In genomic region chr1:226708967-226709396, GRCh38 we compare ENCODE assay signal across 8 cellular contexts. TPM values are rescaled to one million over a fixed set of nuclear protein-coding genes. Genes with fewer than 3 reads are reported as not detected.
A peak's percentile ranks its signal among the peaks of the same experiment; 100 is the strongest.
DNase-seq lines count a peak whose midpoint lies in the region; ATAC-seq and TF ChIP-seq lines count a peak whose summit lies in the region.

No MANE protein-coding gene starts in this region.

- peak overlapping the region; percentile 58 for H3K4me3 Mint-ChIP-seq in activated naive CD8-positive, alpha-beta T cell treated with anti-CD3 and anti-CD28 coated beads, Interleukin-2, amount 50 U/mL, for 24 hours

- no peak overlapping the region for H3K4me3 ChIP-seq in heart right ventricle
- H3K4me3 ChIP-seq in muscle layer of duodenum (ENCODE audit: low read depth in 1 of 2, low read length in 2 of 2): peak overlapping the region in 1 of 2 donors; percentile 0
- H3K4me3 ChIP-seq in vagina: no peak overlapping the region

- peaks cover 97% of the 10 kb centered on the region for H3K4me1 Mint-ChIP-seq in activated naive CD8-positive, alpha-beta T cell treated with anti-CD3 and anti-CD28 coated beads, Interleukin-2, amount 50 U/mL, for 24 hours

- H3K27me3 Mint-ChIP-seq in activated naive CD8-positive, alpha-beta T cell treated with anti-CD3 and anti-CD28 coated beads, Interleukin-2, amount 50 U/mL, for 24 hours: no peaks in the 10 kb centered on the region

- TF ChIP-seq CTCF in heart right ventricle (IDR thresholded peaks at IDR 0.05) (no peak), vagina (IDR thresholded peaks at IDR 0.05) (no peak)

- H3K9me3 Mint-ChIP-seq in activated naive CD8-positive, alpha-beta T cell treated with anti-CD3 and anti-CD28 coated beads, Interleukin-2, amount 50 U/mL, for 24 hours: no peaks in the 10 kb centered on the region

- intact Hi-C loops in heart right ventricle (cut with DNase I) (loop anchor here in 2 of 10 donors (10.0 kb wide), 1 partner anchor 116 kb away; no protein-coding TSS in a partner anchor), Right ventricle myocardium superior (cut with DNase I) (no loop called here), vagina (cut with DNase I) (no loop called here)

- peaks cover 10 to 96% (median 71%) of the 10 kb centered on the region in 9 donors for H3K4me1 ChIP-seq in heart right ventricle
- H3K4me1 ChIP-seq in muscle layer of duodenum (ENCODE audit: control insufficient read depth in 1 of 2, insufficient read depth in 2 of 2, low read length in 2 of 2): peaks cover 39 to 66% of the 10 kb centered on the region in 2 donors
- H3K4me1 ChIP-seq in vagina: peaks cover 81% of the 10 kb centered on the region

- DNase-seq in heart right ventricle (no peak), Right ventricle myocardium superior (no peak), vagina (ENCODE audit: extremely low spot score in 2 of 2) (no peak), GM19240 (ENCODE audit: insufficient read length, low spot score) (no peak), erythroblast (lab: John Stamatoyannopoulos, UW) (no peak)
- no peak for DNase-seq in activated naive CD8-positive, alpha-beta T cell treated with anti-CD3 and anti-CD28 coated beads, Interleukin-2, amount 50 U/mL, for 24 hours

- H3K9me3 ChIP-seq in heart right ventricle (peaks cover 0 to 1% (median 0%) of the 10 kb centered on the region in 11 donors), muscle layer of duodenum (ENCODE audit: control insufficient read depth in 1 of 2, low read length in 2 of 2) (no peaks in the 10 kb centered on the region), vagina (no peaks in the 10 kb centered on the region)

- peaks cover 32% of the 10 kb centered on the region for H3K36me3 Mint-ChIP-seq in activated naive CD8-positive, alpha-beta T cell treated with anti-CD3 and anti-CD28 coated beads, Interleukin-2, amount 50 U/mL, for 24 hours (ENCODE audit: low read depth)

- H3K27ac ChIP-seq in heart right ventricle: peak overlapping the region in 8 of 10 donors; percentile 15 to 78 (median 51)
- H3K27ac ChIP-seq in muscle layer of duodenum (ENCODE audit: low read length): peak overlapping the region; percentile 87
- peak overlapping the region; percentile 83 for H3K27ac ChIP-seq in vagina

- WGBS in heart right ventricle, 2 donors: 48 to 57% methylated on average over 5 of the region's 5 CpGs

- H3K36me3 ChIP-seq in heart right ventricle (peaks cover 0 to 31% (median 0%) of the 10 kb centered on the region in 9 donors), muscle layer of duodenum (ENCODE audit: control insufficient read depth in 1 of 2, insufficient read depth in 2 of 2, low read length in 2 of 2) (no peaks in the 10 kb centered on the region), vagina (no peaks in the 10 kb centered on the region)

- ATAC-seq in heart right ventricle (no peak), Right ventricle myocardium superior (ENCODE audit: poor library complexity) (no peak), GM21360 (IDR thresholded peaks at IDR 0.05; ENCODE audit: unreplicated experiment) (no peak)
- no peak for ATAC-seq in activated naive CD8-positive, alpha-beta T cell treated with anti-CD3 and anti-CD28 coated beads, Interleukin-2, amount 50 U/mL, for 24 hours

- TF ChIP-seq POLR2A in vagina (IDR thresholded peaks at IDR 0.05) (no peak), erythroblast (IDR thresholded peaks at IDR 0.05; ENCODE audit: low read length) (no peak)

- H3K27ac Mint-ChIP-seq in activated naive CD8-positive, alpha-beta T cell treated with anti-CD3 and anti-CD28 coated beads, Interleukin-2, amount 50 U/mL, for 24 hours: peak overlapping the region; percentile 93

- H3K27me3 ChIP-seq in heart right ventricle (no peaks in the 10 kb centered on the region), muscle layer of duodenum (ENCODE audit: low read depth, low read length) (no peaks in the 10 kb centered on the region), vagina (no peaks in the 10 kb centered on the region)

RNA-seq across cellular contexts. Expression of gene ITPKB, which starts 30.1 kb away (rescaled TPM):
- total RNA-seq in heart right ventricle (10 to 100 TPM; 12.1 to 30.5 (median 16.6) TPM), Right ventricle myocardium superior (21.2 TPM), vagina (31.7 TPM)
- polyA plus RNA-seq in heart right ventricle: 10 to 100 TPM in 1 of 2 donors, 1 to 10 TPM in 1; 4.5 to 17.0 TPM
